ENCODE assay signal across 19 cellular contexts in genomic region chrX:31245714-31246113, GRCh38.
A peak's percentile ranks its signal among the peaks of the same experiment; 100 is the strongest.
DNase-seq lines count a peak whose midpoint lies in the region; ATAC-seq lines count a peak whose summit lies in the region.
"Had no signal": no experiment of that assay in that cellular context is flagged by ENCODE, and none has a peak within 500 bp of the region (broad histone marks: within the 10 kb centered on the region; RNA-seq: fewer than 3 reads in every experiment).

No MANE protein-coding gene starts in this region.

- DNase-seq in NCI-H2029 treated with DMSO at 0.1 percent for 48 hours (lab: John Stamatoyannopoulos, UW) (no peak), amniotic stem cell (lab: John Stamatoyannopoulos, UW) (no peak), Kasumi-1 (lab: John Stamatoyannopoulos, UW) (no peak)
- DNase-seq: activated CD4-positive, alpha-beta T cell treated with anti-CD3 and anti-CD28 coated beads, Interleukin-2, amount 10 ng/mL, durations not matched to agents 24 days and 14 days; activated CD8-positive, alpha-beta memory T cell treated with anti-CD3 and anti-CD28 coated beads, Interleukin-2, amount 50 U/mL, for 4 hours; activated gamma-delta T cell treated with Interleukin-2 at 50 U/mL for 16 hours; amygdala; caudate nucleus; dorsolateral prefrontal cortex; gastrocnemius medialis; mucosa of descending colon; NCI-H2081 treated with DMSO at 0.1 percent for 48 hours; NCI-H510A treated with DMSO at 0.1 percent for 48 hours had no signal

- ATAC-seq in GM18511 (IDR thresholded peaks at IDR 0.05; ENCODE audit: unreplicated experiment) (peak; percentile 94), GM19468 (IDR thresholded peaks at IDR 0.05; ENCODE audit: extremely low read depth, unreplicated experiment) (peak; percentile 68), HG02943 (IDR thresholded peaks at IDR 0.05; ENCODE audit: low read depth, unreplicated experiment) (peak; percentile 85), HG03432 (IDR thresholded peaks at IDR 0.05; ENCODE audit: unreplicated experiment) (peak; percentile 80), GM18858 (IDR thresholded peaks at IDR 0.05; ENCODE audit: unreplicated experiment) (no peak)
- ATAC-seq: gastrocnemius medialis, left lobe of liver, mucosa of descending colon had no signal
